15 cellular contexts compared by ENCODE assay signal in the genomic region with DNA sequence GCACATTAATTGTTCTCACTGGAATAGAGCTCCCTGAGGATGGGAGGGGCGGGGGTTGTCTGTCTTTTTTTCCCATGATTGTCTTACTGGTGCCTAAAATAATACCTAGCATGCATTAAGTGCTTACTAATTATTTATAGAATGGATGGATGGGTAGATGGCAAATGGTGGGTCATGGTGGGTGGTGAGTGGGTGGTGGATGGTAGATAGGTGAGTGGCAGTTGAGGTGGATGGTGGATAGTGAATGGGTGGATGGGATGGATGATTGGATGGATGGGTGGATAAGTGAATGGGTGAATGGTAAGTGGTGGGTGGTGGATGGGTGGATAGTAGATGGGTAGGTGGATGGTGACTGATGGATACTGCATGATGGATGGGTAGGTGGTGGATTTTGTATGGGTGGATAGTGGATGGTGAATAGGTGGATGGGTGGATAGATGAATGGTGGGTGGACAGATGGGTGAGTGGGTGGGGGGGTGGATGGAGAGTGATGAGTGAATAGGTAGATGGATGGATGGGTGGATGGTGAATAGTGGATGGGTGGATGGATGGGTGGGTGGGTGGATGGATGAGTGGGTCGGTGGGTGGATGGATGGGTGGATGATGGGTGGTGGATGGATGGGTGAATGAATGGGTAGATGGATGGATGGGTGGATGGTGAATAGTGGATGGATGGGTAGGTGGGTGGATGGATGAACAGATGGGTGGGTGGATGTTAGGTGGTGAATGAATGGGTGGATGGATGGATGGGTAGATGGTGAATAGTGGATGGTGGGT. TPM values are rescaled to one million over a fixed set of nuclear protein-coding genes. Genes with fewer than 3 reads are reported as not detected.
DNase-seq lines count a peak whose midpoint lies in the region; ATAC-seq, FAIRE-seq and TF ChIP-seq lines count a peak whose summit lies in the region.
"Had no signal": no experiment of that assay in that cellular context is flagged by ENCODE, and none has a peak within 500 bp of the region (broad histone marks: within the 10 kb centered on the region; RNA-seq: fewer than 3 reads in every experiment).

No MANE protein-coding gene starts in this region.

- H2BK5ac ChIP-seq in IMR-90 (ENCODE audit: low read depth, low read length, poor library complexity, severe bottlenecking), result peak overlapping the region; percentile 13

- H3K4me3 ChIP-seq in HepG2 (replicated peaks in 1 of 3; ENCODE audit: insufficient read depth in 1 of 3, low read depth in 2 of 3, low read length in 3 of 3) (no peak overlapping the region), right lobe of liver (no peak overlapping the region), IMR-90 (ENCODE audit: insufficient read depth, low read depth, low read length) (no peak overlapping the region)
- H3K4me3 ChIP-seq: GM23338 had no signal

- H3K4me1 ChIP-seq in HepG2 (ENCODE audit: insufficient read depth, low read length), result no peaks in the 10 kb centered on the region
- no peaks in the 10 kb centered on the region for H3K4me1 ChIP-seq in right lobe of liver
- H3K4me1 ChIP-seq in IMR-90 (ENCODE audit: control insufficient read depth, insufficient read depth, low read length), result no peaks in the 10 kb centered on the region

- H3K79me1 ChIP-seq in IMR-90 (ENCODE audit: low read depth in 1 of 2, low read length in 2 of 2), result no peaks in the 10 kb centered on the region

- H3K9me3 Mint-ChIP-seq in glutamatergic neuron (ENCODE audit: unreplicated experiment), result peaks cover 8% of the 10 kb centered on the region
- peaks cover 9% of the 10 kb centered on the region for H3K9me3 Mint-ChIP-seq in stimulated activated memory B cell treated with anti-CD40 and anti-IgM and Interleukin-4, amounts not matched to agents 10 μg/mL and 1 μg/mL and 100 μg/mL, for 72 hours
- H3K9me3 Mint-ChIP-seq in activated CD8-positive, alpha-beta memory T cell treated with anti-CD3 and anti-CD28 coated beads, Interleukin-2, amount 10 ng/mL, durations not matched to agents 7 days and 5 days (ENCODE audit: low read depth), result peaks cover 5% of the 10 kb centered on the region

- dilution Hi-C loops in IMR-90 (cut with HindIII; ENCODE audit: low sequenced_read_pairs, unreplicated experiment), result no loop called here

- TF ChIP-seq EP300 in HepG2 (IDR thresholded peaks at IDR 0.05; ENCODE audit: low read depth in 2 of 2, low read length in 2 of 2) (no peak), HepG2 (CRISPR knock-in tag; IDR thresholded peaks at IDR 0.05; ENCODE audit: borderline replicate concordance) (no peak)

- no peak overlapping the region for H3K14ac ChIP-seq in IMR-90 (replicated peaks; ENCODE audit: low read depth, low read length)

- H4K20me1 ChIP-seq in HepG2 (ENCODE audit: insufficient read depth, low read length) (0 out of 2 replicates have a peak, but pooled peaks cover 3% of the 10 kb centered on the region), IMR-90 (ENCODE audit: insufficient read depth, low read length) (no peaks in the 10 kb centered on the region)

- no peak for TF ChIP-seq RAD21 in HepG2 (CRISPR knock-in tag; IDR thresholded peaks at IDR 0.05)
- no peak for TF ChIP-seq RAD21 in IMR-90 (IDR thresholded peaks at IDR 0.05; ENCODE audit: low read length)

- H3K9ac ChIP-seq in HepG2 (ENCODE audit: insufficient read depth, low read depth, low read length), result no peak overlapping the region
- H3K9ac ChIP-seq in IMR-90 (ENCODE audit: low read depth, low read length), result no peak overlapping the region

- no peak overlapping the region for H3K23ac ChIP-seq in IMR-90 (ENCODE audit: low read depth, low read length)

- CTCF ChIA-PET in HepG2 (lab: Yijun Ruan, JAX; ENCODE audit: low intra/inter-chr PET ratio, low total read pairs) (no interaction called here), IMR-90 (lab: Yijun Ruan, JAX) (no interaction called here)
- CTCF ChIA-PET in activated CD8-positive, alpha-beta memory T cell treated with anti-CD3 and anti-CD28 coated beads, Interleukin-2, amount 10 ng/mL, durations not matched to agents 7 days and 5 days (lab: Charles Lee), result no interaction called here

- no peak overlapping the region for H3K56ac ChIP-seq in IMR-90 (ENCODE audit: extremely low read depth, insufficient read depth, low read length)

- in situ Hi-C loops in HepG2 (cut with HindIII; ENCODE audit: extremely low pct_ligation_motif_present, low pct_unique_long_range_greater_than_20kb), result no loop called here
- in situ Hi-C loops in IMR-90 (cut with MboI; ENCODE audit: low sequenced_read_pairs), result no loop called here

- no peak overlapping the region for H4K8ac ChIP-seq in IMR-90 (ENCODE audit: low read depth in 2 of 2, low read length in 2 of 2)

- no peak overlapping the region for H3K18ac ChIP-seq in IMR-90 (ENCODE audit: low read depth, low read length)

- TF ChIP-seq POLR2A in HepG2 (IDR thresholded peaks at IDR 0.05; ENCODE audit: insufficient read depth in 1 of 2, low read depth in 2 of 2, low read length in 2 of 2) (no peak), right lobe of liver (IDR thresholded peaks at IDR 0.05) (no peak), IMR-90 (IDR thresholded peaks at IDR 0.05; ENCODE audit: low read depth, low read length) (no peak)

- H3K27ac Mint-ChIP-seq in glutamatergic neuron (ENCODE audit: unreplicated experiment), result peak overlapping the region; percentile 17
- no peak overlapping the region for H3K27ac Mint-ChIP-seq in stimulated activated memory B cell treated with anti-CD40 and anti-IgM and Interleukin-4, amounts not matched to agents 10 μg/mL and 1 μg/mL and 100 μg/mL, for 72 hours
- H3K27ac Mint-ChIP-seq in activated CD8-positive, alpha-beta memory T cell treated with anti-CD3 and anti-CD28 coated beads, Interleukin-2, amount 10 ng/mL, durations not matched to agents 7 days and 5 days, result no peak overlapping the region
- H3K27ac Mint-ChIP-seq: CD4-positive, alpha-beta T cell; GM23338 had no signal

- no peak for TF ChIP-seq CTCF in HepG2 (CRISPR knock-in tag; IDR thresholded peaks at IDR 0.05)
- TF ChIP-seq CTCF in right lobe of liver (IDR thresholded peaks at IDR 0.05), result no peak
- no peak for TF ChIP-seq CTCF in IMR-90 (conservative IDR thresholded peaks at IDR 0.05; ENCODE audit: low read depth, low read length)
- TF ChIP-seq CTCF in glutamatergic neuron (IDR thresholded peaks at IDR 0.05; ENCODE audit: partially characterized antibody, unreplicated experiment), result no peak

- no peaks in the 10 kb centered on the region for H3K9me1 ChIP-seq in IMR-90 (ENCODE audit: insufficient read depth, low read length)

- intact Hi-C loops in HepG2 (cut with micrococcal nuclease; ENCODE audit: unreplicated experiment) (no loop called here), right lobe of liver (cut with DNase I) (no loop called here), IMR-90 (cut with micrococcal nuclease) (no loop called here), posterior vena cava (cut with DNase I) (no loop called here)

- H2AK5ac ChIP-seq in IMR-90 (ENCODE audit: low read depth, low read length), result no peak overlapping the region

- no peak for FAIRE-seq in HepG2 (lab: Jason Lieb, UNC)

- no peaks in the 10 kb centered on the region for H3K79me2 ChIP-seq in HepG2 (ENCODE audit: insufficient read depth, low read length)

- no peak overlapping the region for H2AK9ac ChIP-seq in IMR-90 (replicated peaks; ENCODE audit: low read depth, low read length, poor library complexity)

- H2BK20ac ChIP-seq in IMR-90 (ENCODE audit: low read depth, low read length), result no peak overlapping the region

- peaks cover 6% of the 10 kb centered on the region for H3K36me3 Mint-ChIP-seq in glutamatergic neuron (ENCODE audit: unreplicated experiment)
- H3K36me3 Mint-ChIP-seq in stimulated activated memory B cell treated with anti-CD40 and anti-IgM and Interleukin-4, amounts not matched to agents 10 μg/mL and 1 μg/mL and 100 μg/mL, for 72 hours, result no peaks in the 10 kb centered on the region
- H3K36me3 Mint-ChIP-seq in activated CD8-positive, alpha-beta memory T cell treated with anti-CD3 and anti-CD28 coated beads, Interleukin-2, amount 10 ng/mL, durations not matched to agents 7 days and 5 days, result no peaks in the 10 kb centered on the region

- H3K4me3 Mint-ChIP-seq in glutamatergic neuron (ENCODE audit: unreplicated experiment), result no peak overlapping the region
- no peak overlapping the region for H3K4me3 Mint-ChIP-seq in stimulated activated memory B cell treated with anti-CD40 and anti-IgM and Interleukin-4, amounts not matched to agents 10 μg/mL and 1 μg/mL and 100 μg/mL, for 72 hours
- no peak overlapping the region for H3K4me3 Mint-ChIP-seq in activated CD8-positive, alpha-beta memory T cell treated with anti-CD3 and anti-CD28 coated beads, Interleukin-2, amount 10 ng/mL, durations not matched to agents 7 days and 5 days
- H3K4me3 Mint-ChIP-seq: CD4-positive, alpha-beta T cell; GM23338 had no signal

- H3K9me3 ChIP-seq in HepG2 (ENCODE audit: low read length) (no peaks in the 10 kb centered on the region), right lobe of liver (no peaks in the 10 kb centered on the region), IMR-90 (ENCODE audit: control insufficient read depth, insufficient read depth, low read length) (peaks cover 2% of the 10 kb centered on the region; the same call in 1 of the 2 replicates)

- H2AFZ ChIP-seq in HepG2 (ENCODE audit: low read length), result no peak overlapping the region
- H2AFZ ChIP-seq in IMR-90 (replicated peaks; ENCODE audit: low read length, poor library complexity), result no peak overlapping the region
- H2AFZ ChIP-seq: GM23338 had no signal

- no peak overlapping the region for H2BK15ac ChIP-seq in IMR-90 (ENCODE audit: low read depth, low read length)

- no peak for DNase-seq in HepG2 (ENCODE audit: low spot score)
- no peak for DNase-seq in right lobe of liver
- DNase-seq in IMR-90, result no peak
- DNase-seq in glutamatergic neuron, result no peak
- DNase-seq in posterior vena cava (ENCODE audit: low spot score), result peak; percentile 6
- DNase-seq in stimulated activated CD4-positive, alpha-beta T cell treated with anti-CD3 and anti-CD28 coated beads, Interleukin-1b, Interleukin-23, amount 100 ng/mL, for 48 hours, result no peak
- no peak for DNase-seq in activated CD8-positive, alpha-beta memory T cell treated with anti-CD3 and anti-CD28 coated beads, Interleukin-2, amount 10 ng/mL, durations not matched to agents 7 days and 5 days
- DNase-seq: 8988T; AML-193; Calu3; CD4-positive, alpha-beta T cell; DMS 273 treated with DMSO at 0.1 percent for 48 hours had no signal

- H2BK120ac ChIP-seq in IMR-90 (ENCODE audit: low read depth, low read length), result no peak overlapping the region

- WGBS in HepG2 (ENCODE audit: low lambda C conversion rate), result 2% methylated on average over 2 of the region's 2 CpGs
- WGBS in right lobe of liver (ENCODE audit: insufficient coverage, low coverage, low lambda C conversion rate, missing lambda C conversion rate), result 64% methylated on average over 2 of the region's 2 CpGs
- WGBS in IMR-90 (ENCODE audit: extremely low coverage in 2 of 2, insufficient read length in 1 of 2), 2 experiments, result no CpG with 5 or more reads among the region's 2 CpGs

- H3K27me3 ChIP-seq in HepG2 (ENCODE audit: control insufficient read depth in 1 of 2, insufficient read depth in 2 of 2, low read length in 2 of 2) (peaks cover 8 to 69% of the 10 kb centered on the region in 2 experiments; a peak in 4 of 5 replicates), right lobe of liver (no peaks in the 10 kb centered on the region), IMR-90 (ENCODE audit: control insufficient read depth, insufficient read depth, low read length) (no peaks in the 10 kb centered on the region; the same call in 1 of the 2 replicates)

- no peak overlapping the region for H4K91ac ChIP-seq in IMR-90 (ENCODE audit: insufficient read depth, low read depth, low read length)

- no TSS peak for BruUV-seq in HepG2 (replicated peaks; lab: Mats Ljungman, UMichigan)
- BruUV-seq in IMR-90 (replicated peaks; lab: Mats Ljungman, UMichigan), result no TSS peak

- H3K27me3 Mint-ChIP-seq in glutamatergic neuron (ENCODE audit: unreplicated experiment), result peaks cover 10% of the 10 kb centered on the region
- peaks cover 71% of the 10 kb centered on the region for H3K27me3 Mint-ChIP-seq in stimulated activated memory B cell treated with anti-CD40 and anti-IgM and Interleukin-4, amounts not matched to agents 10 μg/mL and 1 μg/mL and 100 μg/mL, for 72 hours
- H3K27me3 Mint-ChIP-seq in activated CD8-positive, alpha-beta memory T cell treated with anti-CD3 and anti-CD28 coated beads, Interleukin-2, amount 10 ng/mL, durations not matched to agents 7 days and 5 days, result peaks cover 6% of the 10 kb centered on the region

- H3K4ac ChIP-seq in IMR-90 (ENCODE audit: low read depth, low read length), result no peak overlapping the region

- no peak for ATAC-seq in HepG2
- ATAC-seq in right lobe of liver, result no peak
- ATAC-seq in IMR-90 (ENCODE audit: low read depth), result no peak
- ATAC-seq in stimulated activated memory B cell treated with anti-CD40 and anti-IgM and Interleukin-4, amounts not matched to agents 10 μg/mL and 1 μg/mL and 100 μg/mL, for 72 hours, result no peak
- no peak for ATAC-seq in activated CD8-positive, alpha-beta memory T cell treated with anti-CD3 and anti-CD28 coated beads, Interleukin-2, amount 10 ng/mL, durations not matched to agents 7 days and 5 days
- ATAC-seq: GM23338 had no signal

- no peaks in the 10 kb centered on the region for H3K36me3 ChIP-seq in HepG2 (replicated peaks in 1 of 2; ENCODE audit: control insufficient read depth in 1 of 2, insufficient read depth in 2 of 2, low read length in 2 of 2)
- no peaks in the 10 kb centered on the region for H3K36me3 ChIP-seq in right lobe of liver
- H3K36me3 ChIP-seq in IMR-90 (ENCODE audit: control insufficient read depth, insufficient read depth, low read length), result no peaks in the 10 kb centered on the region

- POLR2A ChIA-PET in HepG2 (lab: Yijun Ruan, JAX), result no interaction called here
- POLR2A ChIA-PET in IMR-90 (lab: Charles Lee; ENCODE audit: unreplicated experiment), result no interaction called here

- peaks cover 22% of the 10 kb centered on the region for H3K4me1 Mint-ChIP-seq in glutamatergic neuron (ENCODE audit: low read depth, unreplicated experiment)
- H3K4me1 Mint-ChIP-seq in stimulated activated memory B cell treated with anti-CD40 and anti-IgM and Interleukin-4, amounts not matched to agents 10 μg/mL and 1 μg/mL and 100 μg/mL, for 72 hours, result no peaks in the 10 kb centered on the region
- peaks cover 2% of the 10 kb centered on the region for H3K4me1 Mint-ChIP-seq in activated CD8-positive, alpha-beta memory T cell treated with anti-CD3 and anti-CD28 coated beads, Interleukin-2, amount 10 ng/mL, durations not matched to agents 7 days and 5 days
- H3K4me1 Mint-ChIP-seq: GM23338 had no signal

- H3K4me2 ChIP-seq in HepG2 (ENCODE audit: low read depth, low read length) (no peak overlapping the region), IMR-90 (ENCODE audit: low read depth, low read length) (no peak overlapping the region)
- H3K4me2 ChIP-seq: GM23338 had no signal

- H4K5ac ChIP-seq in IMR-90 (ENCODE audit: low read depth, low read length), result no peak overlapping the region

- H3K27ac ChIP-seq in HepG2 (ENCODE audit: extremely low read length, insufficient read depth, low read length), result no peak overlapping the region
- no peak overlapping the region for H3K27ac ChIP-seq in right lobe of liver
- H3K27ac ChIP-seq in IMR-90 (ENCODE audit: insufficient read depth, low read length), result no peak overlapping the region

RNA-seq across cellular contexts. Expression of a gene that starts 51.6 kb away (rescaled TPM):
- not detected in 2 replicates for total RNA-seq in HepG2 (2016; rRNA removed; fragmentation: Illumina TruSeq; extraction: Trizol)
- not detected in 2 replicates for total RNA-seq in HepG2 (2016; cell fraction: cytosol; rRNA removed; fragmentation: Illumina TruSeq; extraction: Trizol; ENCODE audit: low read depth)
- not detected in 2 replicates for total RNA-seq in HepG2 (2016; cell fraction: insoluble cytoplasmic fraction; rRNA removed; fragmentation: Illumina TruSeq; extraction: Trizol)
- not detected in 2 replicates for total RNA-seq in HepG2 (2016; cell fraction: membrane; rRNA removed; fragmentation: Illumina TruSeq; extraction: Trizol)
- not detected in 2 replicates for total RNA-seq in HepG2 (2016; cell fraction: nucleus; rRNA removed; fragmentation: Illumina TruSeq; extraction: Trizol)
- polyA plus RNA-seq in HepG2 (2011; rRNA removed), result not detected in 2 replicates
- 0.03 TPM in 1 of 2 replicates, not detected in the other for polyA plus RNA-seq in HepG2 (2011; cell fraction: cytosol; rRNA removed)
- polyA plus RNA-seq in HepG2 (2011; cell fraction: nucleus; rRNA removed), result not detected in 2 replicates
- polyA plus RNA-seq in HepG2 (2012), result 0.25 TPM in 1 of 2 replicates, not detected in the other
- not detected in 2 replicates for polyA plus RNA-seq in HepG2 (2016; cell fraction: cytosol; fragmentation: Illumina TruSeq; extraction: Trizol; ENCODE audit: low read depth)
- polyA plus RNA-seq in HepG2 (2016; cell fraction: insoluble cytoplasmic fraction; fragmentation: Illumina TruSeq; extraction: Trizol; ENCODE audit: low read depth), result not detected in 2 replicates
- polyA plus RNA-seq in HepG2 (2016; cell fraction: membrane; fragmentation: Illumina TruSeq; extraction: Trizol; ENCODE audit: low read depth), result not detected in 2 replicates
- polyA plus RNA-seq in HepG2 (2016; cell fraction: nucleus; fragmentation: Illumina TruSeq; extraction: Trizol; ENCODE audit: insufficient read depth, low read depth), result not detected in 2 replicates
- polyA minus RNA-seq in HepG2 (2011; rRNA and poly(A)+ RNA removed; ENCODE audit: low replicate concordance), result 0.05 TPM in 1 of 2 replicates, not detected in the other
- not detected in 2 replicates for polyA minus RNA-seq in HepG2 (2011; cell fraction: cytosol; rRNA and poly(A)+ RNA removed)
- not detected in 2 replicates for polyA minus RNA-seq in HepG2 (2011; cell fraction: nucleus; rRNA and poly(A)+ RNA removed)
- not detected for total RNA-seq in right lobe of liver
- total RNA-seq in IMR-90 (2012; rRNA removed), result not detected in 2 replicates
- 0.09 TPM in 1 of 2 replicates, not detected in the other for polyA plus RNA-seq in IMR-90 (2012; rRNA removed)
- polyA plus RNA-seq in IMR-90 (2012; cell fraction: cytosol; rRNA removed), result not detected in 2 replicates
- polyA plus RNA-seq in IMR-90 (2012; cell fraction: nucleus; rRNA removed; ENCODE audit: low replicate concordance), result 0.08 TPM in 1 of 2 replicates, not detected in the other
- total RNA-seq in glutamatergic neuron (ENCODE audit: unreplicated experiment), result 110 TPM
- total RNA-seq in posterior vena cava, result 10 to 100 TPM in 1 of 2 donors, 1 to 10 TPM in 1; 7.1 to 21.6 TPM
- total RNA-seq in activated CD8-positive, alpha-beta memory T cell treated with anti-CD3 and anti-CD28 coated beads, Interleukin-2, amount 10 ng/mL, durations not matched to agents 7 days and 5 days, result not detected
- total RNA-seq: Calu3; CD4-positive, alpha-beta T cell; Daoy had no signal
